8 cellular contexts compared by ENCODE assay signal in the genomic region with DNA sequence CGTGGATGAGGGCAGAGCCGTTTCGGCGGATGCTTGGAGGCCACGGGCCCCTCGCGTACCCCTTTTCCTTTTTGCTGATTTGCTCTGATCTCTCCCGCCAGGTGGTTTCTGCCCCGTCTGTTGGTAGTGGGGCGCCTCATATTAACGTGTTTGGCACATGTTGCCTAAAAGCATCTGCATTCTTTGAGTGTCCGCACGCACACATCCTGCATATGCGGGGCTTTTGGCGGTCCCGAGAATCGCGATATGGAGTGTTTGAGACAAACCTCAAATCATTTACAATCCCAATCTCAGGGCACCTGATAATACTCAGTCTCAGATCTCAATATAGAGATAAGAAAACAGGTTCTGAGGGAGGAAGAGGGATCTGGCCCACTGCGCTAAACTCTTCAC. TPM values are rescaled to one million over a fixed set of nuclear protein-coding genes. Genes with fewer than 3 reads are reported as not detected.
A peak's percentile ranks its signal among the peaks of the same experiment; 100 is the strongest.
DNase-seq lines count a peak whose midpoint lies in the region; ATAC-seq and TF ChIP-seq lines count a peak whose summit lies in the region.

No MANE protein-coding gene starts in this region.

- no peaks in the 10 kb centered on the region for H3K27me3 ChIP-seq in BJ (ENCODE audit: control insufficient read depth, insufficient read depth, low read length)
- H3K27me3 ChIP-seq in ectodermal cell (ENCODE audit: control insufficient read depth, insufficient read depth, low read length, poor library complexity, severe bottlenecking), result no peaks in the 10 kb centered on the region

- peaks cover 18% of the 10 kb centered on the region for H3K36me3 Mint-ChIP-seq in nephron progenitor cell (ENCODE audit: low read depth)

- no peaks in the 10 kb centered on the region for H3K27me3 Mint-ChIP-seq in nephron progenitor cell (ENCODE audit: low read depth, poor library complexity)

- TF ChIP-seq CTCF in BJ (IDR thresholded peaks at IDR 0.05; ENCODE audit: insufficient read depth, low read depth, low read length) (no peak), NB4 (IDR thresholded peaks at IDR 0.05; ENCODE audit: low read depth, low read length) (no peak), nephron progenitor cell (IDR thresholded peaks at IDR 0.05) (no peak)

- H3K9me3 ChIP-seq in ectodermal cell (ENCODE audit: control insufficient read depth, low read length), result no peaks in the 10 kb centered on the region

- H3K9me3 Mint-ChIP-seq in nephron progenitor cell, result no peaks in the 10 kb centered on the region

- peak overlapping the region; percentile 97 for H3K4me3 Mint-ChIP-seq in nephron progenitor cell

- H3K36me3 ChIP-seq in BJ (ENCODE audit: control insufficient read depth, insufficient read depth, low read length), result peaks cover 10% of the 10 kb centered on the region
- peaks cover 8% of the 10 kb centered on the region for H3K36me3 ChIP-seq in ectodermal cell (ENCODE audit: control insufficient read depth, insufficient read depth, low read length)

- ATAC-seq in GM21717 (IDR thresholded peaks at IDR 0.05; ENCODE audit: unreplicated experiment) (no peak), HG03520 (IDR thresholded peaks at IDR 0.05; ENCODE audit: unreplicated experiment) (no peak)

- peaks cover 38% of the 10 kb centered on the region for H3K4me1 Mint-ChIP-seq in nephron progenitor cell

- peaks cover 14% of the 10 kb centered on the region for H3K4me1 ChIP-seq in ectodermal cell (ENCODE audit: control insufficient read depth, insufficient read depth, low read length)

- POLR2A ChIA-PET in BJ (lab: Charles Lee), result no interaction called here

- 0 to 1% methylated on average over 19 of the region's 19 CpGs for WGBS in ectodermal cell, 2 experiments

- no peak for DNase-seq in BJ (ENCODE audit: low read depth)
- DNase-seq in NB4 (ENCODE audit: low read depth), result no peak
- DNase-seq in nephron progenitor cell, result no peak
- DNase-seq in SW480 (ENCODE audit: low spot score), result no peak
- DNase-seq in DMS79 treated with DMSO at 0.1 percent for 48 hours (lab: John Stamatoyannopoulos, UW), result no peak

- H3K4me3 ChIP-seq in BJ (ENCODE audit: low read depth, low read length) (peak overlapping the region; percentile 97), NB4 (ENCODE audit: low read depth, low read length) (peak overlapping the region; percentile 98), ectodermal cell (ENCODE audit: insufficient read depth, low read depth, low read length) (peak overlapping the region; percentile 99)

- TF ChIP-seq POLR2A in NB4 (IDR thresholded peaks at IDR 0.05; ENCODE audit: extremely low read depth, insufficient read length), result peak; percentile 13

- peak overlapping the region; percentile 97 for H3K27ac Mint-ChIP-seq in nephron progenitor cell

- CTCF ChIA-PET in BJ (lab: Yijun Ruan, JAX), result interaction anchor here (3.5 kb wide), 1 partner anchor 16 kb away, joined by 17 read pairs; no protein-coding TSS in a partner anchor

- H3K27ac ChIP-seq in ectodermal cell (ENCODE audit: insufficient read depth, low read depth, low read length, poor library complexity, severe bottlenecking), result peak overlapping the region; percentile 99

RNA-seq across cellular contexts. Expression of a gene that starts 0.8 kb away (rescaled TPM):
- polyA plus RNA-seq in BJ (2011; rRNA removed), result 152 and 170 TPM in 2 replicates
- polyA minus RNA-seq in BJ (2011; rRNA and poly(A)+ RNA removed), result 65.9 and 93.2 TPM in 2 replicates
- 300 TPM for polyA plus RNA-seq in ectodermal cell (2013, experiment 1 of 4)
- 239 TPM for polyA plus RNA-seq in ectodermal cell (2013, experiment 2 of 4)
- polyA plus RNA-seq in ectodermal cell (2013, experiment 3 of 4), result 197 TPM
- 204 TPM for polyA plus RNA-seq in ectodermal cell (2013, experiment 4 of 4)

RNA-seq across cellular contexts. Expression of a gene that starts 7.6 kb away (rescaled TPM):
- 5.5 and 8.9 TPM in 2 replicates for polyA plus RNA-seq in BJ (2011; rRNA removed)
- 4.2 and 4.5 TPM in 2 replicates for polyA minus RNA-seq in BJ (2011; rRNA and poly(A)+ RNA removed)
- 24.8 TPM for polyA plus RNA-seq in ectodermal cell (2013, experiment 1 of 4)
- polyA plus RNA-seq in ectodermal cell (2013, experiment 2 of 4), result 24.6 TPM
- polyA plus RNA-seq in ectodermal cell (2013, experiment 3 of 4), result 17.5 TPM
- 18.4 TPM for polyA plus RNA-seq in ectodermal cell (2013, experiment 4 of 4)

RNA-seq across cellular contexts. Expression of a gene that starts 12.2 kb away (rescaled TPM):
- 22.1 and 31.3 TPM in 2 replicates for polyA plus RNA-seq in BJ (2011; rRNA removed)
- polyA minus RNA-seq in BJ (2011; rRNA and poly(A)+ RNA removed), result 17.4 and 25.2 TPM in 2 replicates
- polyA plus RNA-seq in ectodermal cell (2013, experiment 1 of 4), result 41.1 TPM
- 40.1 TPM for polyA plus RNA-seq in ectodermal cell (2013, experiment 2 of 4)
- polyA plus RNA-seq in ectodermal cell (2013, experiment 3 of 4), result 41.4 TPM
- 45.9 TPM for polyA plus RNA-seq in ectodermal cell (2013, experiment 4 of 4)

RNA-seq across cellular contexts. Expression of a gene that starts 14.8 kb away (rescaled TPM):
- 10.3 and 12.2 TPM in 2 replicates for polyA plus RNA-seq in BJ (2011; rRNA removed)
- 8.8 and 9.7 TPM in 2 replicates for polyA minus RNA-seq in BJ (2011; rRNA and poly(A)+ RNA removed)
- polyA plus RNA-seq in ectodermal cell (2013, experiment 1 of 4), result 45.3 TPM
- polyA plus RNA-seq in ectodermal cell (2013, experiment 2 of 4), result 44.3 TPM
- polyA plus RNA-seq in ectodermal cell (2013, experiment 3 of 4), result 41.1 TPM
- polyA plus RNA-seq in ectodermal cell (2013, experiment 4 of 4), result 44.7 TPM

RNA-seq across cellular contexts. Expression of a gene that starts 19.4 kb away (rescaled TPM):
- 31.4 and 60.8 TPM in 2 replicates for polyA plus RNA-seq in BJ (2011; rRNA removed)
- 23.3 and 33.8 TPM in 2 replicates for polyA minus RNA-seq in BJ (2011; rRNA and poly(A)+ RNA removed)
- 130 TPM for polyA plus RNA-seq in ectodermal cell (2013, experiment 1 of 4)
- 124 TPM for polyA plus RNA-seq in ectodermal cell (2013, experiment 2 of 4)
- polyA plus RNA-seq in ectodermal cell (2013, experiment 3 of 4), result 81.3 TPM
- polyA plus RNA-seq in ectodermal cell (2013, experiment 4 of 4), result 76.1 TPM
